8 cellular contexts compared by ENCODE assay signal in genomic region chr21:36927718-36928117, GRCh38. TPM values are rescaled to one million over a fixed set of nuclear protein-coding genes. Genes with fewer than 3 reads are reported as not detected.
DNase-seq lines count a peak whose midpoint lies in the region; ATAC-seq and TF ChIP-seq lines count a peak whose summit lies in the region.

No MANE protein-coding gene starts in this region.

- H3K36me3 Mint-ChIP-seq in CD14-positive monocyte (peaks cover 0 to 3% of the 10 kb centered on the region in 2 donors), HFFc6 (ENCODE audit: low read depth) (peaks cover 5% of the 10 kb centered on the region; the same call in 1 of the 2 replicates), memory B cell (peaks cover 13% of the 10 kb centered on the region)
- H3K36me3 Mint-ChIP-seq in activated CD8-positive, alpha-beta T cell treated with anti-CD3 and anti-CD28 coated beads for 36 hours (ENCODE audit: low read depth), result peaks cover 7% of the 10 kb centered on the region

- H3K27ac Mint-ChIP-seq in CD14-positive monocyte, result no peak overlapping the region
- peak overlapping the region; percentile 77 for H3K27ac Mint-ChIP-seq in HFFc6
- no peak overlapping the region for H3K27ac Mint-ChIP-seq in activated CD8-positive, alpha-beta T cell treated with anti-CD3 and anti-CD28 coated beads for 36 hours
- no peak overlapping the region for H3K27ac Mint-ChIP-seq in memory B cell

- ATAC-seq in activated CD8-positive, alpha-beta T cell treated with anti-CD3 and anti-CD28 coated beads for 36 hours, result peak; percentile 80
- ATAC-seq in memory B cell (ENCODE audit: low read depth) (peak; percentile 50), HG02588 (IDR thresholded peaks at IDR 0.05; ENCODE audit: unreplicated experiment) (no peak)

- no peaks in the 10 kb centered on the region for H3K9me3 Mint-ChIP-seq in CD14-positive monocyte
- no peaks in the 10 kb centered on the region for H3K9me3 Mint-ChIP-seq in HFFc6
- no peaks in the 10 kb centered on the region for H3K9me3 Mint-ChIP-seq in activated CD8-positive, alpha-beta T cell treated with anti-CD3 and anti-CD28 coated beads for 36 hours
- H3K9me3 Mint-ChIP-seq in memory B cell, result no peaks in the 10 kb centered on the region

- intact Hi-C loops in CD14-positive monocyte (cut with micrococcal nuclease), result loop anchor here (2.0 to 5.0 kb wide), 4 partner anchors 295 to 507 kb away; no protein-coding TSS in a partner anchor
- intact Hi-C loops in activated CD8-positive, alpha-beta T cell treated with anti-CD3 and anti-CD28 coated beads for 36 hours (cut with micrococcal nuclease), result loop anchor here (5.0 kb wide), 3 partner anchors 180 to 425 kb away; no protein-coding TSS in a partner anchor

- peak; percentile 57 for DNase-seq in CD14-positive monocyte (ENCODE audit: low spot score)
- DNase-seq in HFFc6, result peak; percentile 94
- peak; percentile 76 for DNase-seq in NCI-H82 treated with DMSO at 0.1 percent for 48 hours (lab: John Stamatoyannopoulos, UW; ENCODE audit: unreplicated experiment)
- DNase-seq in activated CD8-positive, alpha-beta T cell treated with anti-CD3 and anti-CD28 coated beads for 36 hours, result peak; percentile 87
- DNase-seq in effector CD4-positive, alpha-beta T cell, result peak; percentile 53
- peak; percentile 54 to 73 for DNase-seq in memory B cell (ENCODE audit: low spot score in 2 of 2)
- DNase-seq in stimulated activated CD8-positive, alpha-beta memory T cell treated with anti-CD3 and anti-CD28 coated beads, Interleukin-15, amount 100 ng/mL, for 24 hours (ENCODE audit: low read depth), result peak; percentile 46

- H3K4me1 Mint-ChIP-seq in CD14-positive monocyte (no peaks in the 10 kb centered on the region), HFFc6 (ENCODE audit: low read depth) (peaks cover 32% of the 10 kb centered on the region), memory B cell (no peaks in the 10 kb centered on the region)
- H3K4me1 Mint-ChIP-seq in activated CD8-positive, alpha-beta T cell treated with anti-CD3 and anti-CD28 coated beads for 36 hours (ENCODE audit: low read depth), result peaks cover 18% of the 10 kb centered on the region

- H3K27me3 Mint-ChIP-seq in CD14-positive monocyte (ENCODE audit: low read depth in 3 of 3), result no peaks in the 10 kb centered on the region
- no peaks in the 10 kb centered on the region for H3K27me3 Mint-ChIP-seq in HFFc6 (ENCODE audit: insufficient read depth)
- no peaks in the 10 kb centered on the region for H3K27me3 Mint-ChIP-seq in activated CD8-positive, alpha-beta T cell treated with anti-CD3 and anti-CD28 coated beads for 36 hours
- H3K27me3 Mint-ChIP-seq in memory B cell, result no peaks in the 10 kb centered on the region

- peak; percentile 81 for TF ChIP-seq CTCF in CD14-positive monocyte (IDR thresholded peaks at IDR 0.05)
- TF ChIP-seq CTCF in HFFc6 (IDR thresholded peaks at IDR 0.05), result peak; percentile 98
- TF ChIP-seq CTCF in activated CD8-positive, alpha-beta T cell treated with anti-CD3 and anti-CD28 coated beads for 36 hours (IDR thresholded peaks at IDR 0.05), result peak; percentile 98

- H3K4me3 Mint-ChIP-seq in CD14-positive monocyte, result no peak overlapping the region
- peak overlapping the region; percentile 51; the same call in 1 of the 2 replicates for H3K4me3 Mint-ChIP-seq in HFFc6
- H3K4me3 Mint-ChIP-seq in activated CD8-positive, alpha-beta T cell treated with anti-CD3 and anti-CD28 coated beads for 36 hours, result no peak overlapping the region
- no peak overlapping the region for H3K4me3 Mint-ChIP-seq in memory B cell

- CTCF ChIA-PET in activated CD8-positive, alpha-beta T cell treated with anti-CD3 and anti-CD28 coated beads for 36 hours (lab: Charles Lee), result interaction anchor here (0.6 to 3.9 kb wide), 14 partner anchors 10 to 423 kb away, joined by 3 to 19 read pairs (median 4); no protein-coding TSS in a partner anchor

- POLR2A ChIA-PET in activated CD8-positive, alpha-beta T cell treated with anti-CD3 and anti-CD28 coated beads for 36 hours (lab: Charles Lee), result no interaction called here

RNA-seq across cellular contexts. Expression of gene HLCS, which starts 38.8 kb away (rescaled TPM):
- 1 to 10 TPM; 2.2 to 3.1 TPM for polyA plus RNA-seq in CD14-positive monocyte
- total RNA-seq in HFFc6 (2021; fragmentation: NEBNext Ultra II Directional; extraction: Animal tissue kit (Norgen Biotek cat#: 25700)), result 10 to 100 TPM; 20.3 to 24.5 (median 22.2) TPM
- 10 to 100 TPM; 12.5 to 15.5 TPM for total RNA-seq in activated CD8-positive, alpha-beta T cell treated with anti-CD3 and anti-CD28 coated beads for 36 hours
